In the genomic region with DNA sequence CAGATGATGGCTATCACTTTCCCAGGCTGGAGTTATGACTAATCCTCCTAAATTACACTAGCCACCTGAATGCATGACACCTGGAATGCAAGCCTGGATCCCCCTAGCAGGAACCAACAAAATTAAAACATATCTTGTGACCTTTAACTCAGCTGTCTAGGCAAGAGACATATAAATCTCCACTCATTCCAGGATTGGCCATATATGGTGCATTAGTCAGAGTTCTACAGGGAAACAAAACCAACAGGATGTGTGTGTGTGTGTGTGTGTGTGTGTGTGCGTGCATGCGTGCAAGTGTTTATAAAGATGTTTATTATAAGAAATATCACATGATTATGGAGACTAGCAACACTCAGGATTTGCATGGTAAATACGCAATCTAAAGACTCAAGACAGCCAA, we compare ENCODE assay signal across 18 cellular contexts.
A peak's percentile ranks its signal among the peaks of the same experiment; 100 is the strongest.
DNase-seq lines count a peak whose midpoint lies in the region; ATAC-seq, FAIRE-seq and TF ChIP-seq lines count a peak whose summit lies in the region.
"Had no signal": no experiment of that assay in that cellular context is flagged by ENCODE, and none has a peak within 500 bp of the region (broad histone marks: within the 10 kb centered on the region; RNA-seq: fewer than 3 reads in every experiment).

No MANE protein-coding gene starts in this region.

- H3K9me3 Mint-ChIP-seq in MCF 10A (ENCODE audit: unreplicated experiment) = no peaks in the 10 kb centered on the region
- no peaks in the 10 kb centered on the region for H3K9me3 Mint-ChIP-seq in activated T-helper 17 cell treated with anti-CD3 and anti-CD28 coated beads, Interleukin-2, amount 50 U/mL, for 72 hours
- H3K9me3 Mint-ChIP-seq in stimulated activated naive B cell treated with anti-CD40 and anti-IgM and Interleukin-4, amounts not matched to agents 10 μg/mL and 1 μg/mL and 100 μg/mL, for 72 hours = peaks cover 0 to 8% of the 10 kb centered on the region in 2 donors

- TF ChIP-seq POLR2A in breast epithelium (IDR thresholded peaks at IDR 0.05) = no peak

- intact Hi-C loops in MCF 10A (cut with micrococcal nuclease) (no loop called here), breast epithelium (cut with DNase I; ENCODE audit: low total_unique reads) (no loop called here)

- no peaks in the 10 kb centered on the region for H3K27me3 Mint-ChIP-seq in MCF 10A (ENCODE audit: insufficient read depth, unreplicated experiment)
- peaks cover 8% of the 10 kb centered on the region for H3K27me3 Mint-ChIP-seq in activated T-helper 17 cell treated with anti-CD3 and anti-CD28 coated beads, Interleukin-2, amount 50 U/mL, for 72 hours
- no peaks in the 10 kb centered on the region for H3K27me3 Mint-ChIP-seq in stimulated activated naive B cell treated with anti-CD40 and anti-IgM and Interleukin-4, amounts not matched to agents 10 μg/mL and 1 μg/mL and 100 μg/mL, for 72 hours

- peaks cover 7% of the 10 kb centered on the region for H3K4me1 Mint-ChIP-seq in MCF 10A (ENCODE audit: insufficient read depth, unreplicated experiment)
- H3K4me1 Mint-ChIP-seq in activated T-helper 17 cell treated with anti-CD3 and anti-CD28 coated beads, Interleukin-2, amount 50 U/mL, for 72 hours = no peaks in the 10 kb centered on the region
- H3K4me1 Mint-ChIP-seq in stimulated activated naive B cell treated with anti-CD40 and anti-IgM and Interleukin-4, amounts not matched to agents 10 μg/mL and 1 μg/mL and 100 μg/mL, for 72 hours = no peaks in the 10 kb centered on the region

- no TSS peak for BruUV-seq in MCF 10A (replicated peaks; lab: Mats Ljungman, UMichigan)

- FAIRE-seq in urothelium cell line (lab: Jason Lieb, UNC) = no peak
- FAIRE-seq: GM12878 had no signal

- CTCF ChIA-PET in MCF 10A (lab: Yijun Ruan, JAX) = interaction anchor here (0.6 kb wide), 1 partner anchor 545 kb away, joined by 3 read pairs; no protein-coding TSS in a partner anchor

- H3K4me3 ChIP-seq in breast epithelium (no peak overlapping the region), fibroblast of pulmonary artery (replicated peaks; ENCODE audit: low read depth, low read length) (no peak overlapping the region)
- H3K4me3 ChIP-seq: coronary artery, GM12878, HAP-1, left lung had no signal

- POLR2A ChIA-PET in MCF 10A (lab: Yijun Ruan, JAX) = no interaction called here

- no peaks in the 10 kb centered on the region for H3K36me3 Mint-ChIP-seq in MCF 10A (ENCODE audit: insufficient read depth, unreplicated experiment)
- no peaks in the 10 kb centered on the region for H3K36me3 Mint-ChIP-seq in activated T-helper 17 cell treated with anti-CD3 and anti-CD28 coated beads, Interleukin-2, amount 50 U/mL, for 72 hours (ENCODE audit: low read depth)
- H3K36me3 Mint-ChIP-seq in stimulated activated naive B cell treated with anti-CD40 and anti-IgM and Interleukin-4, amounts not matched to agents 10 μg/mL and 1 μg/mL and 100 μg/mL, for 72 hours = no peaks in the 10 kb centered on the region

- DNase-seq in MCF 10A (ENCODE audit: unreplicated experiment) (peak; percentile 55), breast epithelium (ENCODE audit: low spot score in 2 of 2) (no peak), fibroblast of pulmonary artery (ENCODE audit: low read depth) (peak; percentile 56), urothelium cell line (ENCODE audit: low spot score) (peak; percentile 32)
- DNase-seq in stimulated activated naive B cell treated with anti-CD40 and anti-IgM and Interleukin-4, amounts not matched to agents 10 μg/mL and 1 μg/mL and 100 μg/mL, for 72 hours = no peak
- DNase-seq: ACHN; activated naive CD4-positive, alpha-beta T cell treated with Interleukin-2 at 50 U/mL for 16 hours; aorta; GDM1; left lung; NCI-H2081 treated with DMSO at 0.1 percent for 48 hours had no signal

- H3K9me3 ChIP-seq in breast epithelium = no peaks in the 10 kb centered on the region
- H3K9me3 ChIP-seq: HAP-1, left lung had no signal

- H3K27ac ChIP-seq in breast epithelium = no peak overlapping the region
- H3K27ac ChIP-seq: C4-2B, coronary artery, left lung had no signal

- H3K36me3 ChIP-seq in breast epithelium = no peaks in the 10 kb centered on the region
- H3K36me3 ChIP-seq: HAP-1, left lung had no signal

- no peak overlapping the region for H3K4me3 Mint-ChIP-seq in MCF 10A (ENCODE audit: unreplicated experiment)
- H3K4me3 Mint-ChIP-seq in activated T-helper 17 cell treated with anti-CD3 and anti-CD28 coated beads, Interleukin-2, amount 50 U/mL, for 72 hours = no peak overlapping the region
- H3K4me3 Mint-ChIP-seq in stimulated activated naive B cell treated with anti-CD40 and anti-IgM and Interleukin-4, amounts not matched to agents 10 μg/mL and 1 μg/mL and 100 μg/mL, for 72 hours = no peak overlapping the region

- H3K4me1 ChIP-seq in breast epithelium = no peaks in the 10 kb centered on the region
- H3K4me1 ChIP-seq: left lung had no signal

- no peak for TF ChIP-seq CTCF in MCF 10A (IDR thresholded peaks at IDR 0.05; ENCODE audit: unreplicated experiment)
- TF ChIP-seq CTCF in breast epithelium (IDR thresholded peaks at IDR 0.05) = no peak
- no peak for TF ChIP-seq CTCF in fibroblast of pulmonary artery (IDR thresholded peaks at IDR 0.05; ENCODE audit: low read length, missing control alignments)

- peak; percentile 29 for ATAC-seq in activated T-helper 17 cell treated with anti-CD3 and anti-CD28 coated beads, Interleukin-2, amount 50 U/mL, for 72 hours (replicated peaks)
- ATAC-seq in GM18502 (IDR thresholded peaks at IDR 0.05; ENCODE audit: poor library complexity, unreplicated experiment) = no peak
- no peak for ATAC-seq in GM21515 (IDR thresholded peaks at IDR 0.05; ENCODE audit: unreplicated experiment)
- ATAC-seq in stimulated activated naive B cell treated with anti-CD40 and anti-IgM and Interleukin-4, amounts not matched to agents 10 μg/mL and 1 μg/mL and 100 μg/mL, for 72 hours (replicated peaks) = no peak
- ATAC-seq: GM12878, left lung had no signal

- no peak overlapping the region for H3K27ac Mint-ChIP-seq in MCF 10A (ENCODE audit: low read depth, unreplicated experiment)
- no peak overlapping the region for H3K27ac Mint-ChIP-seq in activated T-helper 17 cell treated with anti-CD3 and anti-CD28 coated beads, Interleukin-2, amount 50 U/mL, for 72 hours
- H3K27ac Mint-ChIP-seq in stimulated activated naive B cell treated with anti-CD40 and anti-IgM and Interleukin-4, amounts not matched to agents 10 μg/mL and 1 μg/mL and 100 μg/mL, for 72 hours = no peak overlapping the region

- H3K27me3 ChIP-seq in breast epithelium = no peaks in the 10 kb centered on the region
- H3K27me3 ChIP-seq: left lung had no signal

Comparison
In these comparisons a context has a peak if more than half of its experiments do, and no peak if none do; other contexts are left out.
1. DNase-seq: peak in MCF 10A (single experiment), fibroblast of pulmonary artery (single experiment) and urothelium cell line (single experiment); none in breast epithelium (0 of 2) and stimulated activated naive B cell treated with anti-CD40 and anti-IgM and Interleukin-4, amounts not matched to agents 10 μg/mL and 1 μg/mL and 100 μg/mL, for 72 hours (single experiment).